Comparison of ENCODE assay signal across 1 cellular context in genomic region chr9:83185517-83186192, GRCh38.
TF ChIP-seq lines count a peak whose summit lies in the region.

No MANE protein-coding gene starts in this region.

TF ChIP-seq in GM23338, 12 proteins besides CTCF, POLR2A, EP300 and RAD21 (continued from another document):
- TF ChIP-seq ZNF462 (CRISPR knock-in tag; IDR thresholded peaks at IDR 0.05): no peak
- TF ChIP-seq NANOG (IDR thresholded peaks at IDR 0.05; ENCODE audit: borderline replicate concordance): no peak
- no peak for TF ChIP-seq JUNB (IDR thresholded peaks at IDR 0.05; ENCODE audit: unreplicated experiment)
- TF ChIP-seq ZNF331 (CRISPR knock-in tag; IDR thresholded peaks at IDR 0.05; ENCODE audit: low read depth): no peak
- TF ChIP-seq ETS1 (IDR thresholded peaks at IDR 0.05): no peak
- no peak for TF ChIP-seq EZH2phosphoT487 (IDR thresholded peaks at IDR 0.05; ENCODE audit: unreplicated experiment)
- no peak for TF ChIP-seq REST (IDR thresholded peaks at IDR 0.05; ENCODE audit: unreplicated experiment)
